ENCODE assay signal across 8 cellular contexts in genomic region chr2:196640031-196640548, GRCh38. TPM values are rescaled to one million over a fixed set of nuclear protein-coding genes. Genes with fewer than 3 reads are reported as not detected.
A peak's percentile ranks its signal among the peaks of the same experiment; 100 is the strongest.
DNase-seq lines count a peak whose midpoint lies in the region; ATAC-seq and TF ChIP-seq lines count a peak whose summit lies in the region.

No MANE protein-coding gene starts in this region.

- H3K9me3 ChIP-seq in RWPE2 (ENCODE audit: severe bottlenecking) (no peaks in the 10 kb centered on the region), stomach smooth muscle (ENCODE audit: control insufficient read depth in 2 of 2, low read length in 2 of 2) (no peaks in the 10 kb centered on the region)

- H3K4me1 Mint-ChIP-seq in T-helper 1 cell treated with Interleukin-12 subunit alpha and Interleukin-12 subunit beta and Interleukin-4 antibody, amounts not matched to agents 30 μg/mL and 1 μg/mL, for 36 hours (ENCODE audit: low read depth), result peaks cover 19% of the 10 kb centered on the region
- H3K4me1 Mint-ChIP-seq in glutamatergic neuron (ENCODE audit: low read depth, unreplicated experiment), result peaks cover 6% of the 10 kb centered on the region

- DNase-seq in T-helper 1 cell (no peak), RWPE2 (ENCODE audit: low spot score) (no peak), glutamatergic neuron (no peak), AG08396 (ENCODE audit: low spot score) (no peak), SKM-1 treated with dmso at 0.1 percent for 144 hours (lab: John Stamatoyannopoulos, UW; ENCODE audit: unreplicated experiment) (no peak)
- DNase-seq in central memory CD4-positive, alpha-beta T cell, result no peak

- no peaks in the 10 kb centered on the region for H3K36me3 ChIP-seq in RWPE2 (ENCODE audit: low read depth)
- no peaks in the 10 kb centered on the region for H3K36me3 ChIP-seq in stomach smooth muscle (ENCODE audit: control insufficient read depth in 2 of 2, insufficient read depth in 2 of 2, low read length in 2 of 2)

- no peaks in the 10 kb centered on the region for H3K36me3 Mint-ChIP-seq in T-helper 1 cell treated with Interleukin-12 subunit alpha and Interleukin-12 subunit beta and Interleukin-4 antibody, amounts not matched to agents 30 μg/mL and 1 μg/mL, for 36 hours (ENCODE audit: low read depth)
- H3K36me3 Mint-ChIP-seq in glutamatergic neuron (ENCODE audit: unreplicated experiment), result no peaks in the 10 kb centered on the region

- peak; percentile 3 for ATAC-seq in RWPE2 (ENCODE audit: low read depth)

- peaks cover 10% of the 10 kb centered on the region for H3K27me3 Mint-ChIP-seq in T-helper 1 cell treated with Interleukin-12 subunit alpha and Interleukin-12 subunit beta and Interleukin-4 antibody, amounts not matched to agents 30 μg/mL and 1 μg/mL, for 36 hours (ENCODE audit: low read depth)
- H3K27me3 Mint-ChIP-seq in glutamatergic neuron (ENCODE audit: unreplicated experiment), result peaks cover 4% of the 10 kb centered on the region

- H3K27ac Mint-ChIP-seq in T-helper 1 cell treated with Interleukin-12 subunit alpha and Interleukin-12 subunit beta and Interleukin-4 antibody, amounts not matched to agents 30 μg/mL and 1 μg/mL, for 36 hours, result peak overlapping the region; percentile 72
- H3K27ac Mint-ChIP-seq in glutamatergic neuron (ENCODE audit: unreplicated experiment), result peak overlapping the region; percentile 73

- peak overlapping the region; percentile 78 for H3K4me3 Mint-ChIP-seq in T-helper 1 cell treated with Interleukin-12 subunit alpha and Interleukin-12 subunit beta and Interleukin-4 antibody, amounts not matched to agents 30 μg/mL and 1 μg/mL, for 36 hours
- peak overlapping the region; percentile 91 for H3K4me3 Mint-ChIP-seq in glutamatergic neuron (ENCODE audit: unreplicated experiment)

- peak overlapping the region; percentile 81 for H3K4me3 ChIP-seq in RWPE2 (ENCODE audit: severe bottlenecking)
- H3K4me3 ChIP-seq in stomach smooth muscle (ENCODE audit: low read length in 2 of 2), result peak overlapping the region; percentile 68 to 86

- peaks cover 3% of the 10 kb centered on the region for H3K4me1 ChIP-seq in RWPE2 (ENCODE audit: insufficient read depth, poor library complexity, severe bottlenecking)
- H3K4me1 ChIP-seq in stomach smooth muscle (ENCODE audit: control insufficient read depth, insufficient read depth, low read length), result peaks cover 5% of the 10 kb centered on the region

- no peak for TF ChIP-seq CTCF in RWPE2 (IDR thresholded peaks at IDR 0.05; ENCODE audit: poor library complexity, severe bottlenecking)
- TF ChIP-seq CTCF in glutamatergic neuron (IDR thresholded peaks at IDR 0.05; ENCODE audit: partially characterized antibody, unreplicated experiment), result no peak

- H3K27ac ChIP-seq in RWPE2 (ENCODE audit: poor library complexity, severe bottlenecking) (peak overlapping the region; percentile 37), stomach smooth muscle (ENCODE audit: low read length) (no peak overlapping the region)

- H3K27me3 ChIP-seq in RWPE2 (ENCODE audit: insufficient read depth, poor library complexity, severe bottlenecking) (no peaks in the 10 kb centered on the region), stomach smooth muscle (ENCODE audit: control insufficient read depth in 1 of 2, insufficient read depth in 2 of 2, low read length in 2 of 2) (no peaks in the 10 kb centered on the region)

- H3K9ac ChIP-seq in stomach smooth muscle (ENCODE audit: low read length in 2 of 2), result peak overlapping the region; percentile 47 to 69

- H3K9me3 Mint-ChIP-seq in T-helper 1 cell treated with Interleukin-12 subunit alpha and Interleukin-12 subunit beta and Interleukin-4 antibody, amounts not matched to agents 30 μg/mL and 1 μg/mL, for 36 hours, result no peaks in the 10 kb centered on the region
- H3K9me3 Mint-ChIP-seq in glutamatergic neuron (ENCODE audit: unreplicated experiment), result peaks cover 9% of the 10 kb centered on the region

RNA-seq across cellular contexts. Expression of gene CCDC150, which starts 0.6 kb away (rescaled TPM):
- total RNA-seq in glutamatergic neuron (ENCODE audit: unreplicated experiment), result 25.6 TPM

RNA-seq across cellular contexts. Expression of gene HECW2, which starts 46.7 kb away (rescaled TPM):
- total RNA-seq in glutamatergic neuron (ENCODE audit: unreplicated experiment), result 172 TPM
